In the genomic region with DNA sequence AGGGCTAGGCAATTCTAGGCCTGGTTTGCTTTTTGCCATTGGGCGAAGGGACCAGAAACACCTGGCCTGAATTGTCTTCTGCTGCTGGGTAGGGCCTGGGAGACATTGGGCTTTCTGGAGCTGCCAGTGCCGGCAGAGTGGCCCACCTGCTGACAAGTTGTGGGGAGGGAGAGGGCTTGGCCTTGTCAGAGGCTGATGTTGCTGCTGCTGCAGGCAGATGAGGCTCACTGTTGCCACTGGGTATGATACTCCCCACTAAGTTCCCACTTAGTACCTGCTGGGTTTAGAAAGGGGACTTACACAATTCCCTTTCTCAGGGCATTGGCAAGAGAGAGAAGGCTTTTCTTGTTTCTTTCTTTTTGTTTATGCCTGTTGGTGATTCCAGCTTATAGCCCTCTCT, we compare ENCODE assay signal across 30 cellular contexts.
"Had no signal": no experiment of that assay in that cellular context is flagged by ENCODE, and none has a peak within 500 bp of the region (broad histone marks: within the 10 kb centered on the region; RNA-seq: fewer than 3 reads in every experiment).

No MANE protein-coding gene starts in this region.

- H3K36me3 Mint-ChIP-seq: activated naive CD8-positive, alpha-beta T cell treated with anti-CD3 and anti-CD28 coated beads for 36 hours had no signal

- DNase-seq: activated CD4-positive, alpha-beta T cell treated with anti-CD3 and anti-CD28 coated beads, Interleukin-2, amount 10 ng/mL, durations not matched to agents 24 days and 14 days; activated CD4-positive, alpha-beta T cell treated with anti-CD3 and anti-CD28 coated beads, Interleukin-2, amount 50 U/mL, for 4 hours; activated CD8-positive, alpha-beta T cell treated with anti-CD3 and anti-CD28 coated beads for 36 hours; activated effector memory CD4-positive, alpha-beta T cell treated with anti-CD3 and anti-CD28 coated beads, Interleukin-2, amount 50 U/mL, for 16 hours; activated naive CD4-positive, alpha-beta T cell; activated naive CD4-positive, alpha-beta T cell treated with anti-CD3 and anti-CD28 coated beads, Interleukin-2, amount 50 U/mL, for 16 hours; activated naive CD8-positive, alpha-beta T cell treated with anti-CD3 and anti-CD28 coated beads for 36 hours; activated T-cell treated with anti-CD3 and anti-CD28 coated beads, Interleukin-2, amount 50 U/mL, for 1 hour; activated T-cell treated with anti-CD3 and anti-CD28 coated beads, Interleukin-2, amount 50 U/mL, for 72 hours; amniotic stem cell; aorta; brain microvascular endothelial cell; central memory CD4-positive, alpha-beta T cell; NCI-H1092 treated with DMSO at 0.1 percent for 48 hours; NCI-H146; NCI-H187; NCI-H2029 treated with DMSO at 0.1 percent for 48 hours; NCI-H345; NCI-H524 treated with DMSO at 0.1 percent for 48 hours; NCI-H748 treated with DMSO at 0.1 percent for 48 hours; NK-92 treated with Interleukin-12 subunit alpha and Interleukin-12 subunit beta, amount 100 ng/mL, for 24 hours; PC-9; SIG-M5; SW 1271; T1000; WERI-Rb-1 had no signal

- ATAC-seq: activated CD8-positive, alpha-beta T cell treated with anti-CD3 and anti-CD28 coated beads for 36 hours; activated T-cell treated with anti-CD3 and anti-CD28 coated beads, Interleukin-2, amount 50 U/mL, for 72 hours; activated T-helper 17 cell treated with anti-CD3 and anti-CD28 coated beads, Interleukin-2, amount 50 U/mL, for 72 hours; Right ventricle myocardium inferior; SK-N-SH treated with all-trans-retinoic acid at 6 μM for 48 hours had no signal

- H3K9me3 Mint-ChIP-seq: activated CD8-positive, alpha-beta T cell treated with anti-CD3 and anti-CD28 coated beads for 36 hours; activated naive CD8-positive, alpha-beta T cell treated with anti-CD3 and anti-CD28 coated beads for 36 hours; activated T-cell treated with anti-CD3 and anti-CD28 coated beads, Interleukin-2, amount 50 U/mL, for 72 hours; activated T-helper 17 cell treated with anti-CD3 and anti-CD28 coated beads, Interleukin-2, amount 50 U/mL, for 72 hours had no signal

- H2AFZ ChIP-seq: PC-9 had no signal

- H3K27me3 Mint-ChIP-seq: activated CD4-positive, alpha-beta T cell treated with anti-CD3 and anti-CD28 coated beads, Interleukin-2, amount 10 ng/mL, durations not matched to agents 24 days and 14 days; activated CD8-positive, alpha-beta T cell treated with anti-CD3 and anti-CD28 coated beads for 36 hours; activated naive CD8-positive, alpha-beta T cell treated with anti-CD3 and anti-CD28 coated beads for 36 hours had no signal

- H3K4me2 ChIP-seq: PC-9 had no signal

- H3K4me3 Mint-ChIP-seq: activated CD4-positive, alpha-beta T cell treated with anti-CD3 and anti-CD28 coated beads, Interleukin-2, amount 10 ng/mL, durations not matched to agents 24 days and 14 days; activated CD8-positive, alpha-beta T cell treated with anti-CD3 and anti-CD28 coated beads for 36 hours; activated naive CD8-positive, alpha-beta T cell treated with anti-CD3 and anti-CD28 coated beads for 36 hours; activated T-cell treated with anti-CD3 and anti-CD28 coated beads, Interleukin-2, amount 50 U/mL, for 72 hours; activated T-helper 17 cell treated with anti-CD3 and anti-CD28 coated beads, Interleukin-2, amount 50 U/mL, for 72 hours had no signal

- H3K27ac ChIP-seq: brain microvascular endothelial cell, PC-9, RWPE1, WERI-Rb-1 had no signal

- H3K4me3 ChIP-seq: PC-9 had no signal

- H3K27ac Mint-ChIP-seq: activated CD4-positive, alpha-beta T cell treated with anti-CD3 and anti-CD28 coated beads, Interleukin-2, amount 10 ng/mL, durations not matched to agents 24 days and 14 days; activated CD8-positive, alpha-beta T cell treated with anti-CD3 and anti-CD28 coated beads for 36 hours; activated naive CD8-positive, alpha-beta T cell treated with anti-CD3 and anti-CD28 coated beads for 36 hours; activated T-cell treated with anti-CD3 and anti-CD28 coated beads, Interleukin-2, amount 50 U/mL, for 72 hours; activated T-helper 17 cell treated with anti-CD3 and anti-CD28 coated beads, Interleukin-2, amount 50 U/mL, for 72 hours had no signal

- H3K27me3 ChIP-seq: brain microvascular endothelial cell had no signal

- H3K36me3 ChIP-seq: brain microvascular endothelial cell, WERI-Rb-1 had no signal
